ENCODE assay signal across 1 cellular context in the genomic region with DNA sequence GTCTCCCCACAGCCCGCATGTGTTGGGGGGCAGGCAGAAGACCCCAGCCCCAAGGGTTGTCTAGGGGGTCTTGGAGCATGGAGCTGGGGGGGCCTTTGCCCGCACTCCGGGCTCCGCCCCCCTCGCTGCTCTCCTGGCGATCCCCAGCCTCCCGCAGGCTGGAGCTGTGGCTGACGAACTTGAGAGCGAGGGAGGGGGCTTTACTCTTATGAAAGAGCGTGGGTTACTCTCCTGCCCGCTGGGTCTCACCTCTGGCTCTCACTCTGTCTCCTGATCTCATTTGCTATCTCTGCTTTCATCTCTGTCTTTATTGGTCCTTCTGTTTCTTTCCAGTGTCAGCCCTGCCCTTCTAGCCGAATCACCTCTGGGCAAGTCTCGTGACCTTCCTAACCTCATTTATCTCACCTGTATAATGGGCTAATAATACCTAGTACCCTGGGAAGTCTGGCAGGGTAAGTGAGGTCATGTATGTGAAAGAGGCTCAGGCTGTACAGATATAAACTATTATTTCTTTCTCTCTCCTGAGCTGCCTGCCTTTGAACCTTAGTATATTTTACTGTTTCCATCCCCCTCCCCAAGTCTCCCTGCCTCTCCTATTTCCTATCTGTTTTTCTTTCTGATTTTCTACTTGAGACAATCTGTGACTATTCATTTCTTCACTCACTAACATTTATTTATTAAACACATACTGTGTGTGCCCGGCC.
TF ChIP-seq lines count a peak whose summit lies in the region.

No MANE protein-coding gene starts in this region.

TF ChIP-seq in GM23338, 12 proteins besides CTCF, POLR2A, EP300 and RAD21 (continued from another document):
- TF ChIP-seq ZNF462 (CRISPR knock-in tag; IDR thresholded peaks at IDR 0.05), result no peak
- TF ChIP-seq CREB1 (CRISPR knock-in tag; IDR thresholded peaks at IDR 0.05; ENCODE audit: low read depth), result no peak
- TF ChIP-seq STAT1 (IDR thresholded peaks at IDR 0.05; ENCODE audit: unreplicated experiment), result no peak
- no peak for TF ChIP-seq EZH2 (IDR thresholded peaks at IDR 0.05; ENCODE audit: low read depth, unreplicated experiment)
- no peak for TF ChIP-seq ZNF114 (CRISPR knock-in tag; IDR thresholded peaks at IDR 0.05)
- no peak for TF ChIP-seq JUNB (IDR thresholded peaks at IDR 0.05; ENCODE audit: unreplicated experiment)
- TF ChIP-seq REST (IDR thresholded peaks at IDR 0.05; ENCODE audit: unreplicated experiment), result no peak
- no peak for TF ChIP-seq ETS1 (IDR thresholded peaks at IDR 0.05)
